9 cellular contexts compared by ENCODE assay signal in genomic region chr14:90677484-90678045, GRCh38.
DNase-seq lines count a peak whose midpoint lies in the region; ATAC-seq, FAIRE-seq and TF ChIP-seq lines count a peak whose summit lies in the region.
"Had no signal": no experiment of that assay in that cellular context is flagged by ENCODE, and none has a peak within 500 bp of the region (broad histone marks: within the 10 kb centered on the region; RNA-seq: fewer than 3 reads in every experiment).

No MANE protein-coding gene starts in this region.

- no peak for TF ChIP-seq CTCF in RWPE2 (IDR thresholded peaks at IDR 0.05; ENCODE audit: poor library complexity, severe bottlenecking)

- no peaks in the 10 kb centered on the region for H3K9me3 ChIP-seq in RWPE2 (ENCODE audit: severe bottlenecking)

- peak; percentile 38 for DNase-seq in GM03348 (ENCODE audit: low spot score)
- no peak for DNase-seq in RWPE2 (ENCODE audit: low spot score)
- DNase-seq in dermis blood vessel endothelial cell: peak; percentile 64
- DNase-seq in NCI-H187 (lab: John Stamatoyannopoulos, UW): no peak
- DNase-seq in frontal cortex (ENCODE audit: low spot score in 2 of 2): no peak
- no peak for DNase-seq in NCI-H82 treated with DMSO at 0.1 percent for 48 hours (lab: John Stamatoyannopoulos, UW; ENCODE audit: unreplicated experiment)
- DNase-seq in inferior parietal cortex (ENCODE audit: extremely low spot score): no peak
- DNase-seq: NCI-H510A had no signal

- H3K36me3 ChIP-seq in RWPE2 (ENCODE audit: low read depth) (no peaks in the 10 kb centered on the region; the same call in 1 of the 2 replicates), rectal smooth muscle tissue (ENCODE audit: control insufficient read depth, insufficient read depth, low read length) (no peaks in the 10 kb centered on the region)

- H3K4me3 ChIP-seq in RWPE2 (ENCODE audit: severe bottlenecking) (no peak overlapping the region), rectal smooth muscle tissue (ENCODE audit: low read length) (no peak overlapping the region)

- H3K27ac ChIP-seq in RWPE2 (ENCODE audit: poor library complexity, severe bottlenecking): peak overlapping the region; percentile 16
- peak overlapping the region; percentile 84 for H3K27ac ChIP-seq in rectal smooth muscle tissue (ENCODE audit: low read depth, low read length)

- ATAC-seq in RWPE2 (ENCODE audit: low read depth): peak; percentile 58

- H3K9ac ChIP-seq in rectal smooth muscle tissue (ENCODE audit: low read length): no peak overlapping the region

- H3K27me3 ChIP-seq in RWPE2 (ENCODE audit: insufficient read depth, poor library complexity, severe bottlenecking) (no peaks in the 10 kb centered on the region), rectal smooth muscle tissue (ENCODE audit: control insufficient read depth, insufficient read depth, low read length) (no peaks in the 10 kb centered on the region)

- H3K4me1 ChIP-seq in RWPE2 (ENCODE audit: insufficient read depth, poor library complexity, severe bottlenecking) (peaks cover 26% of the 10 kb centered on the region), rectal smooth muscle tissue (ENCODE audit: control insufficient read depth, insufficient read depth, low read length) (peaks cover 32% of the 10 kb centered on the region)

- FAIRE-seq in frontal cortex (lab: Jason Lieb, UNC): no peak

Comparison
In these comparisons a context has a peak if more than half of its experiments do, and no peak if none do; other contexts are left out.
1. DNase-seq: peak in GM03348 (single experiment) and dermis blood vessel endothelial cell (single experiment); none in RWPE2 (single experiment), NCI-H187 (0 of 2), frontal cortex (0 of 2), NCI-H82 treated with DMSO at 0.1 percent for 48 hours (single experiment) and inferior parietal cortex (single experiment).